ENCODE assay signal across 14 cellular contexts in the genomic region with DNA sequence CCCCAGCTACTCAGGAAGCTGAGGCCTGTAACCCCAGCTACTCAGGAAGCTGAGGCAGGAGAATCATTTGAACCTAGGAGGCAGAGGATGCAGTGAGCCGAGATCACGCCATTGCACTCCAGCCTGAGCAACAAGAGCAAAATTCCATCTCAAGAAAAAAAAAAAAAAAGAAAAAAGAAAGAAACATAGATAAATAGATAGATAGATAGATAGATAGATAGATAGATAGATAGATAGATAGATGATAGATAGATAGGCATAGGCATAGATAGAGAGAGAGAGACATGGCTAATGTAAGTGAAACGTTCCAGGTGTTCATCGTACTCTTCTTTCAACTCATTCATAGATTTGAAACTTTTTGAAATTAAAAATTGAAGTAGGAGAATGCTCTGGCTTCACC. TPM values are rescaled to one million over a fixed set of nuclear protein-coding genes. Genes with fewer than 3 reads are reported as not detected.
"Had no signal": no experiment of that assay in that cellular context is flagged by ENCODE, and none has a peak within 500 bp of the region (broad histone marks: within the 10 kb centered on the region; RNA-seq: fewer than 3 reads in every experiment).

No MANE protein-coding gene starts in this region.

RNA-seq across cellular contexts. Expression of a gene that starts 35.3 kb away (rescaled TPM):
- total RNA-seq: activated B cell treated with CpG ODN at 0.5 μM for 24 hours; activated CD4-positive, alpha-beta memory T cell treated with anti-CD3 and anti-CD28 coated beads for 36 hours; activated CD4-positive, alpha-beta memory T cell treated with anti-CD3 and anti-CD28 coated beads, Interleukin-2, amount 10 ng/mL, durations not matched to agents 7 days and 5 days; activated CD4-positive, alpha-beta T cell treated with anti-CD3 and anti-CD28 coated beads for 36 hours; activated CD4-positive, alpha-beta T cell treated with anti-CD3 and anti-CD28 coated beads, Interleukin-2, amount 10 ng/mL, durations not matched to agents 24 days and 14 days; activated CD4-positive, alpha-beta T cell treated with anti-CD3 and anti-CD28 coated beads, Interleukin-2, amount 10 ng/mL, durations not matched to agents 7 days and 5 days; activated CD8-positive, alpha-beta memory T cell treated with anti-CD3 and anti-CD28 coated beads for 36 hours; activated CD8-positive, alpha-beta memory T cell treated with anti-CD3 and anti-CD28 coated beads, Interleukin-2, amount 10 ng/mL, durations not matched to agents 7 days and 5 days; activated CD8-positive, alpha-beta T cell treated with anti-CD3 and anti-CD28 coated beads for 36 hours; activated CD8-positive, alpha-beta T cell treated with anti-CD3 and anti-CD28 coated beads, Interleukin-2, amount 10 ng/mL, durations not matched to agents 7 days and 5 days; activated T-cell treated with anti-CD3 and anti-CD28 coated beads, Interleukin-2, amount 50 U/mL, for 4 hours; T-helper 17 cell; T-helper 2 cell treated with Interferon-gamma antibody and Interleukin-4, amounts not matched to agents 100 ng/mL and 5 ng/mL, for 36 hours; WTC11 had no signal

RNA-seq across cellular contexts. Expression of a gene that starts 46.0 kb away (rescaled TPM):
- total RNA-seq: activated B cell treated with CpG ODN at 0.5 μM for 24 hours; activated CD4-positive, alpha-beta memory T cell treated with anti-CD3 and anti-CD28 coated beads for 36 hours; activated CD4-positive, alpha-beta memory T cell treated with anti-CD3 and anti-CD28 coated beads, Interleukin-2, amount 10 ng/mL, durations not matched to agents 7 days and 5 days; activated CD4-positive, alpha-beta T cell treated with anti-CD3 and anti-CD28 coated beads for 36 hours; activated CD4-positive, alpha-beta T cell treated with anti-CD3 and anti-CD28 coated beads, Interleukin-2, amount 10 ng/mL, durations not matched to agents 24 days and 14 days; activated CD4-positive, alpha-beta T cell treated with anti-CD3 and anti-CD28 coated beads, Interleukin-2, amount 10 ng/mL, durations not matched to agents 7 days and 5 days; activated CD8-positive, alpha-beta memory T cell treated with anti-CD3 and anti-CD28 coated beads for 36 hours; activated CD8-positive, alpha-beta memory T cell treated with anti-CD3 and anti-CD28 coated beads, Interleukin-2, amount 10 ng/mL, durations not matched to agents 7 days and 5 days; activated CD8-positive, alpha-beta T cell treated with anti-CD3 and anti-CD28 coated beads for 36 hours; activated CD8-positive, alpha-beta T cell treated with anti-CD3 and anti-CD28 coated beads, Interleukin-2, amount 10 ng/mL, durations not matched to agents 7 days and 5 days; activated T-cell treated with anti-CD3 and anti-CD28 coated beads, Interleukin-2, amount 50 U/mL, for 4 hours; T-helper 17 cell; T-helper 2 cell treated with Interferon-gamma antibody and Interleukin-4, amounts not matched to agents 100 ng/mL and 5 ng/mL, for 36 hours; WTC11 had no signal
